12 cellular contexts compared by ENCODE assay signal in the genomic region with DNA sequence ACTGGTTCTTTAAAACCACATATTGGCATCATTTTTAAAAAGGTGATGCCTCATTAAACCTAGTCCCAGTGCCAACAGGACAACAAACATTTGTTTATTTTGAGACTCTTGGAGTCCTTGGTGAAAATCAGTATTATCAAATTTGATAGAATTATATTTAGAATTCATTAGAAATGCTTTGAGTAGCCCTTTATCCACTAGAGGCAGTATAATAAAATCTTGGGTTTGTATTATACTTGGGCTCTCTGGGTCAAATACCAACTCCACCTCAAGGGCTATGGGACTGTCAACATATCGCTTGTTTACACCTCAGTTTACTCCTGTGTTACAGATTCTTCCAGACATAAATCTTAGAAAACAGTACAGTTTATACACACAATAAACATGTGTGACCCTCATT.
DNase-seq lines count a peak whose midpoint lies in the region; ATAC-seq, FAIRE-seq and TF ChIP-seq lines count a peak whose summit lies in the region.
"Had no signal": no experiment of that assay in that cellular context is flagged by ENCODE, and none has a peak within 500 bp of the region (broad histone marks: within the 10 kb centered on the region; RNA-seq: fewer than 3 reads in every experiment).

No MANE protein-coding gene starts in this region.

- DNase-seq in A549 (ENCODE audit: low read depth in 1 of 2, low spot score in 1 of 2), result no peak
- no peak for DNase-seq in MM.1S
- DNase-seq in esophagus muscularis mucosa (ENCODE audit: extremely low spot score), result no peak
- DNase-seq in SKM-1 (lab: John Stamatoyannopoulos, UW; ENCODE audit: unreplicated experiment), result no peak
- no peak for DNase-seq in NCI-H526 treated with DMSO at 0.1 percent for 48 hours (lab: John Stamatoyannopoulos, UW)
- DNase-seq in GF-D8 (lab: John Stamatoyannopoulos, UW), result no peak
- no peak for DNase-seq in GM13976 (ENCODE audit: low spot score)
- DNase-seq: DMS79, KBM-7, natural killer cell had no signal

- no peak overlapping the region for H3K4me2 ChIP-seq in A549
- H3K4me2 ChIP-seq in MM.1S (ENCODE audit: low read depth, low read length), result no peak overlapping the region

- H3K27ac ChIP-seq in A549 (no peak overlapping the region), MM.1S (ENCODE audit: low read length) (no peak overlapping the region), esophagus muscularis mucosa (replicated peaks in 1 of 4) (no peak overlapping the region)
- H3K27ac ChIP-seq: SJSA1 had no signal

- H3F3A ChIP-seq in MM.1S (ENCODE audit: insufficient read depth, low read length), result no peaks in the 10 kb centered on the region

- H4K20me1 ChIP-seq in MM.1S (ENCODE audit: insufficient read depth, low read length), result no peaks in the 10 kb centered on the region

- no peaks in the 10 kb centered on the region for H3K4me1 ChIP-seq in A549
- no peaks in the 10 kb centered on the region for H3K4me1 ChIP-seq in MM.1S (ENCODE audit: low read length)
- H3K4me1 ChIP-seq in esophagus muscularis mucosa, result no peaks in the 10 kb centered on the region
- H3K4me1 ChIP-seq: SJSA1 had no signal

- POLR2A ChIA-PET in A549 (lab: Yijun Ruan, JAX), result no interaction called here

- H3K36me3 ChIP-seq in MM.1S (replicated peaks; ENCODE audit: insufficient read depth, low read length) (no peaks in the 10 kb centered on the region), esophagus muscularis mucosa (no peaks in the 10 kb centered on the region)
- H3K36me3 ChIP-seq: SJSA1 had no signal

- 20% methylated on average over 1 of the region's 1 CpG for WGBS in A549 (ENCODE audit: missing lambda C conversion rate)
- 90% methylated on average over 1 of the region's 1 CpG for WGBS in esophagus muscularis mucosa

- H3K79me2 ChIP-seq in MM.1S (ENCODE audit: low read length), result no peaks in the 10 kb centered on the region

- TF ChIP-seq POLR2A in A549 (IDR thresholded peaks at IDR 0.05; ENCODE audit: low read length), result no peak
- TF ChIP-seq POLR2A in esophagus muscularis mucosa (IDR thresholded peaks at IDR 0.05; ENCODE audit: low read depth), result no peak

- H3K9me2 ChIP-seq in MM.1S (replicated peaks; ENCODE audit: insufficient read depth, low read length), result no peaks in the 10 kb centered on the region

- no peaks in the 10 kb centered on the region for H3K27me3 ChIP-seq in MM.1S (replicated peaks; ENCODE audit: insufficient read depth, low read length)
- H3K27me3 ChIP-seq in esophagus muscularis mucosa, result peaks cover 0 to 6% (median 0%) of the 10 kb centered on the region in 4 donors
- H3K27me3 ChIP-seq: SJSA1 had no signal

- no peak for TF ChIP-seq EP300 in A549 (IDR thresholded peaks at IDR 0.05)
- TF ChIP-seq EP300 in esophagus muscularis mucosa (IDR thresholded peaks at IDR 0.05), result no peak

- H3K9me3 ChIP-seq in A549 (no peaks in the 10 kb centered on the region), MM.1S (replicated peaks; ENCODE audit: insufficient read depth, low read length) (no peaks in the 10 kb centered on the region), esophagus muscularis mucosa (no peaks in the 10 kb centered on the region)
- H3K9me3 ChIP-seq: SJSA1 had no signal

- in situ Hi-C loops in GM13976 (cut with MboI; ENCODE audit: low sequenced_read_pairs, unreplicated experiment), result no loop called here

- H3K9ac ChIP-seq in MM.1S (ENCODE audit: low read length), result no peak overlapping the region

- peak in 1 of 2 experiments; percentile 65; a peak in 3 of 6 replicates for ATAC-seq in A549
- ATAC-seq in GM18861 (IDR thresholded peaks at IDR 0.05; ENCODE audit: unreplicated experiment), result peak; percentile 44
- ATAC-seq: natural killer cell had no signal

- CTCF ChIA-PET in A549 (lab: Yijun Ruan, JAX), result no interaction called here

- FAIRE-seq in A549 (lab: Jason Lieb, UNC), result no peak

- H3K4me3 ChIP-seq in A549 (no peak overlapping the region), MM.1S (ENCODE audit: low read length) (no peak overlapping the region), esophagus muscularis mucosa (no peak overlapping the region)
- H3K4me3 ChIP-seq: SJSA1 had no signal

- TF ChIP-seq RAD21 in A549 (conservative IDR thresholded peaks at IDR 0.05 in 1 of 2, IDR thresholded peaks at IDR 0.05 in 1 of 2), result peak in 1 of 2 experiments; percentile 26; a peak in 2 of 5 replicates

- TF ChIP-seq CTCF in A549 (IDR thresholded peaks at IDR 0.05), result peak; percentile 26; the same call in 2 of the 3 replicates
- TF ChIP-seq CTCF in MM.1S (IDR thresholded peaks at IDR 0.05; ENCODE audit: low read length), result peak; percentile 33
- TF ChIP-seq CTCF in esophagus muscularis mucosa (IDR thresholded peaks at IDR 0.05), result peak in 2 of 3 experiments; percentile 10 to 29
- TF ChIP-seq CTCF in GM13976 (IDR thresholded peaks at IDR 0.05; ENCODE audit: borderline replicate concordance, control extremely low read depth, extremely low read depth, insufficient read depth, missing control alignments), result no peak

- intact Hi-C loops in esophagus muscularis mucosa (cut with DNase I), result loop anchor here (10.0 kb wide), 2 partner anchors 695 to 1045 kb away; no protein-coding TSS in a partner anchor

- H2AFZ ChIP-seq in MM.1S (ENCODE audit: low read length), result no peak overlapping the region

TF ChIP-seq in A549, 52 proteins besides CTCF, POLR2A, EP300 and RAD21:
- TF ChIP-seq KDM5A (IDR thresholded peaks at IDR 0.05), result no peak
- no peak for TF ChIP-seq CEBPB (IDR thresholded peaks at IDR 0.05)
- no peak for TF ChIP-seq EHF (CRISPR knock-in tag; IDR thresholded peaks at IDR 0.05)
- TF ChIP-seq NFE2L2 (conservative IDR thresholded peaks at IDR 0.05; ENCODE audit: low read length), result no peak
- TF ChIP-seq, protein P1, sequence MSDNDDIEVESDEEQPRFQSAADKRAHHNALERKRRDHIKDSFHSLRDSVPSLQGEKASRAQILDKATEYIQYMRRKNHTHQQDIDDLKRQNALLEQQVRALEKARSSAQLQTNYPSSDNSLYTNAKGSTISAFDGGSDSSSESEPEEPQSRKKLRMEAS (IDR thresholded peaks at IDR 0.05), result no peak
- no peak for TF ChIP-seq GATA3 (IDR thresholded peaks at IDR 0.05; ENCODE audit: borderline replicate concordance)
- TF ChIP-seq ZSCAN20 (CRISPR knock-in tag; IDR thresholded peaks at IDR 0.05), result no peak
- TF ChIP-seq JUNB (IDR thresholded peaks at IDR 0.05), result no peak
- no peak for TF ChIP-seq MYC (IDR thresholded peaks at IDR 0.05; ENCODE audit: borderline replicate concordance, low read length)
- TF ChIP-seq, protein P2, sequence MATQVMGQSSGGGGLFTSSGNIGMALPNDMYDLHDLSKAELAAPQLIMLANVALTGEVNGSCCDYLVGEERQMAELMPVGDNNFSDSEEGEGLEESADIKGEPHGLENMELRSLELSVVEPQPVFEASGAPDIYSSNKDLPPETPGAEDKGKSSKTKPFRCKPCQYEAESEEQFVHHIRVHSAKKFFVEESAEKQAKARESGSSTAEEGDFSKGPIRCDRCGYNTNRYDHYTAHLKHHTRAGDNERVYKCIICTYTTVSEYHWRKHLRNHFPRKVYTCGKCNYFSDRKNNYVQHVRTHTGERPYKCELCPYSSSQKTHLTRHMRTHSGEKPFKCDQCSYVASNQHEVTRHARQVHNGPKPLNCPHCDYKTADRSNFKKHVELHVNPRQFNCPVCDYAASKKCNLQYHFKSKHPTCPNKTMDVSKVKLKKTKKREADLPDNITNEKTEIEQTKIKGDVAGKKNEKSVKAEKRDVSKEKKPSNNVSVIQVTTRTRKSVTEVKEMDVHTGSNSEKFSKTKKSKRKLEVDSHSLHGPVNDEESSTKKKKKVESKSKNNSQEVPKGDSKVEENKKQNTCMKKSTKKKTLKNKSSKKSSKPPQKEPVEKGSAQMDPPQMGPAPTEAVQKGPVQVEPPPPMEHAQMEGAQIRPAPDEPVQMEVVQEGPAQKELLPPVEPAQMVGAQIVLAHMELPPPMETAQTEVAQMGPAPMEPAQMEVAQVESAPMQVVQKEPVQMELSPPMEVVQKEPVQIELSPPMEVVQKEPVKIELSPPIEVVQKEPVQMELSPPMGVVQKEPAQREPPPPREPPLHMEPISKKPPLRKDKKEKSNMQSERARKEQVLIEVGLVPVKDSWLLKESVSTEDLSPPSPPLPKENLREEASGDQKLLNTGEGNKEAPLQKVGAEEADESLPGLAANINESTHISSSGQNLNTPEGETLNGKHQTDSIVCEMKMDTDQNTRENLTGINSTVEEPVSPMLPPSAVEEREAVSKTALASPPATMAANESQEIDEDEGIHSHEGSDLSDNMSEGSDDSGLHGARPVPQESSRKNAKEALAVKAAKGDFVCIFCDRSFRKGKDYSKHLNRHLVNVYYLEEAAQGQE (IDR thresholded peaks at IDR 0.05), result no peak
- no peak for TF ChIP-seq HDAC2 (IDR thresholded peaks at IDR 0.05)
- TF ChIP-seq FOSB (CRISPR knock-in tag; IDR thresholded peaks at IDR 0.05), result no peak
- TF ChIP-seq POLR2AphosphoS2 (conservative IDR thresholded peaks at IDR 0.05; ENCODE audit: low read length), result no peak
- TF ChIP-seq EHMT2 (IDR thresholded peaks at IDR 0.05; ENCODE audit: low read depth), result no peak
- TF ChIP-seq, protein P3, sequence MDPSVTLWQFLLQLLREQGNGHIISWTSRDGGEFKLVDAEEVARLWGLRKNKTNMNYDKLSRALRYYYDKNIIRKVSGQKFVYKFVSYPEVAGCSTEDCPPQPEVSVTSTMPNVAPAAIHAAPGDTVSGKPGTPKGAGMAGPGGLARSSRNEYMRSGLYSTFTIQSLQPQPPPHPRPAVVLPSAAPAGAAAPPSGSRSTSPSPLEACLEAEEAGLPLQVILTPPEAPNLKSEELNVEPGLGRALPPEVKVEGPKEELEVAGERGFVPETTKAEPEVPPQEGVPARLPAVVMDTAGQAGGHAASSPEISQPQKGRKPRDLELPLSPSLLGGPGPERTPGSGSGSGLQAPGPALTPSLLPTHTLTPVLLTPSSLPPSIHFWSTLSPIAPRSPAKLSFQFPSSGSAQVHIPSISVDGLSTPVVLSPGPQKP (IDR thresholded peaks at IDR 0.05; ENCODE audit: low read depth, low read length), result no peak
- TF ChIP-seq HOXA7 (CRISPR knock-in tag; IDR thresholded peaks at IDR 0.05), result no peak
- TF ChIP-seq TFCP2L1 (CRISPR knock-in tag; IDR thresholded peaks at IDR 0.05), result no peak
- no peak for TF ChIP-seq HEYL (CRISPR knock-in tag; IDR thresholded peaks at IDR 0.05)
